30 cellular contexts compared by ENCODE assay signal in the genomic region with DNA sequence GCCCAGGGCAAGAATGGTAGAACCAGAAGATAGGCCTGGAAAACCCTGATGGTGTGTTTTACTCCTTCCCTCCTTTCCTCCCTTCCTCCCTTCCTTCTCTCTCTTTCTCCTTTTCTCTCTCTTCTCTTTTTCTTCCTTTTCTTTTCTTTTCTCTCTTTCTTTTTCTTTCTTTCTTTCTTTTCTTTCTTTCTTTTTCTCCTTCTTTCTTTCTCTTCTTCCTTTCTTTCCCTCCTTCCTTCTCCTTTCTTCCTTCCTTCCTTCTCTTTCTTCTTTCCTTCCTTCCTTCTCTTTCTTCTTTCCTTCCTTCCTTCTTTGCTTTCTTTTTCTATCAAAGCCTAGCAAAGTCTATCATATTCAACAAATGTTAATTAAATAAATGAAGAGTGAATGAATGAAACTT. TPM values are rescaled to one million over a fixed set of nuclear protein-coding genes. Genes with fewer than 3 reads are reported as not detected.
"Had no signal": no experiment of that assay in that cellular context is flagged by ENCODE, and none has a peak within 500 bp of the region (broad histone marks: within the 10 kb centered on the region; RNA-seq: fewer than 3 reads in every experiment).

No MANE protein-coding gene starts in this region.

- DNase-seq: hypothalamus; immature natural killer cell; kidney; left colon; left lung; mesendoderm; naive B cell; natural killer cell; nephron progenitor cell; ovary; retina; right cardiac atrium; stimulated activated CD4-positive, alpha-beta T cell treated with anti-CD3 and anti-CD28 coated beads, Interleukin-12 subunit alpha, Interleukin-12 subunit beta, amount 100 ng/mL, for 4 hours; stimulated activated CD4-positive, alpha-beta T cell treated with anti-CD3 and anti-CD28 coated beads, Interleukin-15, amount 100 ng/mL, for 24 hours; stimulated activated CD4-positive, alpha-beta T cell treated with anti-CD3 and anti-CD28 coated beads, Interleukin-2, amount 100 ng/mL, for 24 hours; stimulated activated CD4-positive, alpha-beta T cell treated with anti-CD3 and anti-CD28 coated beads, Interleukin-4, amount 100 ng/mL, for 1 hour; stimulated activated naive B cell treated with anti-CD40 and anti-IgM and Interleukin-4, amounts not matched to agents 10 μg/mL and 1 μg/mL and 100 μg/mL, for 72 hours; stimulated activated naive CD8-positive, alpha-beta T cell treated with anti-CD3 and anti-CD28 coated beads, Interleukin-15, Interleukin-2, amounts not matched to agents 100 U/mL and 50 U/mL, for 24 hours; stomach; testis; trophoblast cell; upper lobe of right lung; uterus had no signal

- H3K4me1 Mint-ChIP-seq: immature natural killer cell; mesothelial cell of epicardium; natural killer cell; nephron progenitor cell; stimulated activated naive B cell treated with anti-CD40 and anti-IgM and Interleukin-4, amounts not matched to agents 10 μg/mL and 1 μg/mL and 100 μg/mL, for 72 hours had no signal

- H3K9me3 ChIP-seq: left lung, ovary, prostate gland, stomach, testis, thyroid gland, upper lobe of right lung, uterus had no signal

- H3K9me3 Mint-ChIP-seq: immature natural killer cell, natural killer cell had no signal

- H3K36me3 Mint-ChIP-seq: immature natural killer cell; mesothelial cell of epicardium; naive B cell; natural killer cell; stimulated activated naive B cell treated with anti-CD40 and anti-IgM and Interleukin-4, amounts not matched to agents 10 μg/mL and 1 μg/mL and 100 μg/mL, for 72 hours had no signal

- H3K27ac Mint-ChIP-seq: immature natural killer cell; mesothelial cell of epicardium; naive B cell; natural killer cell; nephron progenitor cell; stimulated activated naive B cell treated with anti-CD40 and anti-IgM and Interleukin-4, amounts not matched to agents 10 μg/mL and 1 μg/mL and 100 μg/mL, for 72 hours had no signal

- H3K27me3 ChIP-seq: ovary, testis, thyroid gland, upper lobe of right lung, uterus had no signal

- ATAC-seq: left colon; left lung; natural killer cell; sciatic nerve; stimulated activated naive B cell treated with anti-CD40 and anti-IgM and Interleukin-4, amounts not matched to agents 10 μg/mL and 1 μg/mL and 100 μg/mL, for 72 hours; stimulated activated naive CD8-positive, alpha-beta T cell treated with anti-CD3 and anti-CD28 coated beads, Interleukin-15, Interleukin-2, amounts not matched to agents 100 U/mL and 50 U/mL, for 24 hours; upper lobe of right lung had no signal

- H3K4me3 Mint-ChIP-seq: immature natural killer cell; mesothelial cell of epicardium; naive B cell; natural killer cell; nephron progenitor cell; stimulated activated naive B cell treated with anti-CD40 and anti-IgM and Interleukin-4, amounts not matched to agents 10 μg/mL and 1 μg/mL and 100 μg/mL, for 72 hours had no signal

- H3K4me3 ChIP-seq: left lung, lung, ovary, prostate gland, skin epidermis, stomach, testis, thyroid gland, upper lobe of right lung, uterus had no signal

- H3K36me3 ChIP-seq: left lung, ovary, prostate gland, stomach, thyroid gland, upper lobe of right lung, uterus had no signal

- H3K27ac ChIP-seq: left lung, ovary, prostate gland, skin epidermis, stomach, testis, thyroid gland, upper lobe of right lung, uterus had no signal

- H3K4me1 ChIP-seq: left lung, stomach, testis, thyroid gland, upper lobe of right lung, uterus had no signal

RNA-seq across cellular contexts. Expression of gene UBE2QL1, which starts 24.0 kb away (rescaled TPM):
- total RNA-seq: mononuclear cell, natural killer cell, upper lobe of right lung had no signal
- polyA plus RNA-seq: immature natural killer cell had no signal
